Comparison of ENCODE assay signal across 8 cellular contexts in the genomic region with DNA sequence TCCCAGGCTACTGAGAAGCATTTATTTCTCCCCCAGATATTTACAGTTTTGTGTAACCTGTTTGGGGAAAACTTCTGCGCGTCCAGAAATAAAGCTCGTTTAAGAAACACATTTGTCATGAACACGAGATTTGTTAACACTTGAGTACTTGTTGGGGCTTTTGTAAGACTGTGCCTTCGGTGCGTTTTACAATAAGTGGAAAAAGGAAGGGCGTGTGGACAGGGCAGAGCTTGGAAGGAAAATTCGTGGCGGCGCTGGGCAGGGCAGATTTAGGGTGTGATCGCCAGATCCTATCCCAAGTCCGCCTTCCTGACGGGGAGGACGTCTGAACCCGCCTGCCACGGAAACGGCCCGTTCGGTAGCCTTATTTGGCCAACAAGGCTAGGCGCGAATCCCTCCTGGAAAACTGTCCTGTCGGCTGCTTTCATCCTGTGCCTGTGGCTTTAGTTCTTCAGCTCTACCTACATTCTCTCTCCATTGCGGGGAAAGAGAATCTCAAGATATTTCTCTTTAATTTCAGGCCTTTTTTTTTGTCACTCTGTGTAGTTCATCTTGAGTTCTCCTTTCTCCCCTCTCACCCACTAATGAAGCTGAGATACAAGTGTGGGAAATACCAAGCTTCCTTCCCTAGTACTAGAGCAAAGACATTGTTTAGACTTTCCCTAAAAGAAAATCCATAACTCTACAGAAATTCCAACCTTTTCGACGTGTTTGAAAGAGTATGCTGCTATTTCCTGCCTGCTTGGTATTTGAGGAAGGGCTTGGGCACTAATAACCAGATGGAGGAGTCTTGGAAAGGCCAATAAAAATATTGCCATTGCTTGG. TPM values are rescaled to one million over a fixed set of nuclear protein-coding genes. Genes with fewer than 3 reads are reported as not detected.
DNase-seq lines count a peak whose midpoint lies in the region; ATAC-seq, FAIRE-seq and TF ChIP-seq lines count a peak whose summit lies in the region.

No MANE protein-coding gene starts in this region.

- no peak overlapping the region for H3K9ac ChIP-seq in parathyroid adenoma

- H3K9me3 ChIP-seq in ascending aorta: no peaks in the 10 kb centered on the region
- H3K9me3 ChIP-seq in parathyroid adenoma (ENCODE audit: control insufficient read depth, low read length): no peaks in the 10 kb centered on the region

- DNase-seq in activated effector memory CD4-positive, alpha-beta T cell treated with anti-CD3 and anti-CD28 coated beads, Interleukin-2, amount 50 U/mL, for 16 hours: peak; percentile 67
- DNase-seq in activated effector memory CD4-positive, alpha-beta T cell treated with Interleukin-2 at 50 U/mL for 16 hours: no peak
- peak; percentile 81 for DNase-seq in RKO (ENCODE audit: low spot score)
- DNase-seq in ascending aorta (ENCODE audit: low spot score in 2 of 2): peak; percentile 43 to 93
- DNase-seq in left ventricle myocardium superior: peak; percentile 88
- no peak for DNase-seq in GM12891 (ENCODE audit: insufficient read length, low spot score)

- H2AFZ ChIP-seq in parathyroid adenoma: peak overlapping the region; percentile 74

- H3K4me2 ChIP-seq in parathyroid adenoma (ENCODE audit: low read length): peak overlapping the region; percentile 71

- TF ChIP-seq CTCF in ascending aorta (IDR thresholded peaks at IDR 0.05) (no peak), parathyroid adenoma (IDR thresholded peaks at IDR 0.05) (no peak)

- peaks cover 3 to 16% of the 10 kb centered on the region in 2 donors for H3K36me3 ChIP-seq in ascending aorta
- H3K36me3 ChIP-seq in parathyroid adenoma (ENCODE audit: control insufficient read depth, insufficient read depth, low read length): no peaks in the 10 kb centered on the region

- TF ChIP-seq POLR2A in GM12891 (IDR thresholded peaks at IDR 0.05; ENCODE audit: low read depth, low read length): no peak

- H3K27me3 ChIP-seq in ascending aorta (no peaks in the 10 kb centered on the region), parathyroid adenoma (ENCODE audit: control insufficient read depth, insufficient read depth, low read length) (no peaks in the 10 kb centered on the region)

- H3K27ac ChIP-seq in ascending aorta (peak overlapping the region; percentile 100), parathyroid adenoma (peak overlapping the region; percentile 87)

- FAIRE-seq in GM12891 (lab: Jason Lieb, UNC): no peak

- H3K79me2 ChIP-seq in parathyroid adenoma: no peaks in the 10 kb centered on the region

- H3K4me1 ChIP-seq in ascending aorta (peaks cover 0 to 16% of the 10 kb centered on the region in 2 donors), parathyroid adenoma (peaks cover 2% of the 10 kb centered on the region)

- peak overlapping the region; percentile 94 to 100 for H3K4me3 ChIP-seq in ascending aorta
- H3K4me3 ChIP-seq in parathyroid adenoma (ENCODE audit: low read depth, low read length): peak overlapping the region; percentile 64

- ATAC-seq in HG03095 (IDR thresholded peaks at IDR 0.05; ENCODE audit: unreplicated experiment) (peak; percentile 17), left ventricle myocardium superior (peak; percentile 84)

- intact Hi-C loops in ascending aorta (cut with DNase I): loop anchor here (5.0 to 10.0 kb wide), 4 partner anchors 70 to 1092 kb away; a partner anchor contains a TSS
- intact Hi-C loops in left ventricle myocardium superior (cut with micrococcal nuclease): loop anchor here (5.0 to 10.0 kb wide), 2 partner anchors 40 to 92 kb away; no protein-coding TSS in a partner anchor

TF ChIP-seq in GM12891, 5 proteins besides CTCF, POLR2A, EP300 and RAD21:
- TF ChIP-seq TAF1 (IDR thresholded peaks at IDR 0.05; ENCODE audit: low read depth, low read length): no peak
- no peak for TF ChIP-seq SPI1 (IDR thresholded peaks at IDR 0.05; ENCODE audit: low read depth, low read length)
- no peak for TF ChIP-seq PAX5 (IDR thresholded peaks at IDR 0.05; ENCODE audit: insufficient read depth, low read length, severe bottlenecking)
- TF ChIP-seq POU2F2 (IDR thresholded peaks at IDR 0.05; ENCODE audit: low read depth, low read length): no peak
- TF ChIP-seq POLR2AphosphoS5 (IDR thresholded peaks at IDR 0.05; ENCODE audit: low read depth, low read length): no peak

RNA-seq across cellular contexts. Expression of a gene that starts 0.9 kb away (rescaled TPM):
- total RNA-seq in ascending aorta (103 TPM), left ventricle myocardium superior (1,169 TPM)
- polyA plus RNA-seq in GM12891 (2012; ENCODE audit: low read depth, missing spikeins): 7.6 TPM

Comparison
In these comparisons a context has a peak if more than half of its experiments do, and no peak if none do; other contexts are left out.
1. DNase-seq: peak in activated effector memory CD4-positive, alpha-beta T cell treated with anti-CD3 and anti-CD28 coated beads, Interleukin-2, amount 50 U/mL, for 16 hours (single experiment), RKO (single experiment), ascending aorta (2 of 2) and left ventricle myocardium superior (single experiment); none in activated effector memory CD4-positive, alpha-beta T cell treated with Interleukin-2 at 50 U/mL for 16 hours (single experiment) and GM12891 (single experiment).
2. RNA of a gene that starts 0.9 kb away (total RNA-seq): 1,169 TPM in left ventricle myocardium superior (single experiment); 103 TPM in ascending aorta (single experiment); every median in the first group is over 10 times any median in the second.